ENCODE assay signal across 26 cellular contexts in the genomic region with DNA sequence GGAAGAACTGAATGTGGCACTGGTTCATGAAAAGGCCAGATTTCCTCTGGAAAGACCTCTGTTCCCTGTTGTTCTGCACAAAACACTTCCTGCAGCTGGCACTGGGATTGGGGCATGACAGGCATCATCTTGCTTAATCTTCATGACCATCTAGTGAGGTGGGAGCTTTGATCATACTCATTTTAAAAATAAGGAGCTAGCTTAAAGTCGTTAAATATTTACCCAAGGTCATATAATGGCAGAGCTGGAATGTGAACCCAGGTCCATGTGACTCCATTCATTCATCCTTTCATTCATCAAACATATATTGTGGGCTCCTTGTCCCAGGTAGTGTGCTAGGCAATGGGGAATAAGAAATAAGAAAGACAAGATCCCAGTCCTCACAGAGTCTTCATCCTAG.
"Had no signal": no experiment of that assay in that cellular context is flagged by ENCODE, and none has a peak within 500 bp of the region (broad histone marks: within the 10 kb centered on the region; RNA-seq: fewer than 3 reads in every experiment).

No MANE protein-coding gene starts in this region.

- H3K27me3 ChIP-seq: colonic mucosa, gastrocnemius medialis, left lung, neutrophil, pancreas, thyroid gland, vagina had no signal

- H3K9me3 ChIP-seq: colonic mucosa, gastrocnemius medialis, left lung, neutrophil, pancreas, thyroid gland, vagina had no signal

- ATAC-seq: esophagus mucosa; stimulated activated naive CD8-positive, alpha-beta T cell treated with anti-CD3 and anti-CD28 coated beads, Interleukin-15, amount 100 ng/mL, for 72 hours had no signal

- H3K27me3 Mint-ChIP-seq: dendritic cell treated with granulocyte-macrophage colony-stimulating factor and Interleukin-4, amounts not matched to agents 40 ng/mL and 50 ng/mL, for 4 days; stimulated activated naive CD8-positive, alpha-beta T cell treated with anti-CD3 and anti-CD28 coated beads, Interleukin-15, amount 100 ng/mL, for 72 hours had no signal

- H3K4me1 Mint-ChIP-seq: central memory CD8-positive, alpha-beta T cell; natural killer cell; stimulated activated naive B cell treated with anti-CD40 and anti-IgM and Interleukin-4, amounts not matched to agents 10 μg/mL and 1 μg/mL and 100 μg/mL, for 72 hours; stimulated activated naive CD8-positive, alpha-beta T cell treated with anti-CD3 and anti-CD28 coated beads, Interleukin-15, amount 100 ng/mL, for 72 hours had no signal

- H3K4me3 Mint-ChIP-seq: central memory CD8-positive, alpha-beta T cell; dendritic cell treated with granulocyte-macrophage colony-stimulating factor and Interleukin-4, amounts not matched to agents 40 ng/mL and 50 ng/mL, for 4 days; endodermal cell; natural killer cell; neural crest cell; stimulated activated naive B cell treated with anti-CD40 and anti-IgM and Interleukin-4, amounts not matched to agents 10 μg/mL and 1 μg/mL and 100 μg/mL, for 72 hours; stimulated activated naive CD8-positive, alpha-beta T cell treated with anti-CD3 and anti-CD28 coated beads, Interleukin-15, amount 100 ng/mL, for 72 hours had no signal

- FAIRE-seq: pancreas had no signal

- H3K9me3 Mint-ChIP-seq: central memory CD8-positive, alpha-beta T cell; dendritic cell treated with granulocyte-macrophage colony-stimulating factor and Interleukin-4, amounts not matched to agents 40 ng/mL and 50 ng/mL, for 4 days; endodermal cell; natural killer cell; neural crest cell; stimulated activated naive CD8-positive, alpha-beta T cell treated with anti-CD3 and anti-CD28 coated beads, Interleukin-15, amount 100 ng/mL, for 72 hours had no signal

- DNase-seq: colonic mucosa; effector CD8-positive, alpha-beta T cell; foreskin fibroblast; gastrocnemius medialis; head of caudate nucleus; hippocampal formation; islet precursor cell; kidney glomerular epithelial cell; left lung; mammary epithelial cell; mesendoderm; midbrain; natural killer cell; pancreas; stimulated activated naive B cell treated with anti-CD40 and anti-IgM and Interleukin-4, amounts not matched to agents 10 μg/mL and 1 μg/mL and 100 μg/mL, for 72 hours; stimulated activated naive CD8-positive, alpha-beta T cell treated with anti-CD3 and anti-CD28 coated beads, Interleukin-15, amount 100 ng/mL, for 72 hours; thyroid gland; trophoblast cell had no signal

- H3K27ac Mint-ChIP-seq: dendritic cell treated with granulocyte-macrophage colony-stimulating factor and Interleukin-4, amounts not matched to agents 40 ng/mL and 50 ng/mL, for 4 days; endodermal cell; natural killer cell; stimulated activated naive B cell treated with anti-CD40 and anti-IgM and Interleukin-4, amounts not matched to agents 10 μg/mL and 1 μg/mL and 100 μg/mL, for 72 hours had no signal

- H3K27ac ChIP-seq: colonic mucosa, epithelial cell of prostate, gastrocnemius medialis, left lung, neutrophil, pancreas, thyroid gland had no signal

- H3K36me3 Mint-ChIP-seq: natural killer cell; stimulated activated naive B cell treated with anti-CD40 and anti-IgM and Interleukin-4, amounts not matched to agents 10 μg/mL and 1 μg/mL and 100 μg/mL, for 72 hours had no signal

- H3K4me3 ChIP-seq: colonic mucosa, gastrocnemius medialis, left lung, pancreas, thyroid gland, vagina had no signal

- H3K4me1 ChIP-seq: colonic mucosa, gastrocnemius medialis, left lung, thyroid gland had no signal

- H3K36me3 ChIP-seq: colonic mucosa, gastrocnemius medialis, left lung, neutrophil, pancreas, thyroid gland, vagina had no signal
